In genomic region chr7:98626393-98627061, GRCh38 we compare ENCODE assay signal across 1 cellular context.
TF ChIP-seq lines count a peak whose summit lies in the region.

No MANE protein-coding gene starts in this region.

TF ChIP-seq in GM23338, 12 proteins besides CTCF, POLR2A, EP300 and RAD21:
- TF ChIP-seq CREB1 (CRISPR knock-in tag; IDR thresholded peaks at IDR 0.05; ENCODE audit: low read depth), result no peak
- no peak for TF ChIP-seq ZNF114 (CRISPR knock-in tag; IDR thresholded peaks at IDR 0.05)
- no peak for TF ChIP-seq REST (IDR thresholded peaks at IDR 0.05; ENCODE audit: unreplicated experiment)
- no peak for TF ChIP-seq STAT1 (IDR thresholded peaks at IDR 0.05; ENCODE audit: unreplicated experiment)
- no peak for TF ChIP-seq ETS1 (IDR thresholded peaks at IDR 0.05)
- no peak for TF ChIP-seq POLR2AphosphoS5 (IDR thresholded peaks at IDR 0.05; ENCODE audit: low read depth)
- TF ChIP-seq EZH2 (IDR thresholded peaks at IDR 0.05; ENCODE audit: low read depth, unreplicated experiment), result no peak
- no peak for TF ChIP-seq JUNB (IDR thresholded peaks at IDR 0.05; ENCODE audit: unreplicated experiment)
- no peak for TF ChIP-seq ZNF331 (CRISPR knock-in tag; IDR thresholded peaks at IDR 0.05; ENCODE audit: low read depth)
- TF ChIP-seq NANOG (IDR thresholded peaks at IDR 0.05; ENCODE audit: borderline replicate concordance), result no peak
- TF ChIP-seq ZNF462 (CRISPR knock-in tag; IDR thresholded peaks at IDR 0.05), result no peak
- no peak for TF ChIP-seq EZH2phosphoT487 (IDR thresholded peaks at IDR 0.05; ENCODE audit: unreplicated experiment)
